In genomic region chr17:34584805-34585416, GRCh38 we compare ENCODE assay signal across 9 cellular contexts. TPM values are rescaled to one million over a fixed set of nuclear protein-coding genes. Genes with fewer than 3 reads are reported as not detected.
DNase-seq lines count a peak whose midpoint lies in the region; ATAC-seq and TF ChIP-seq lines count a peak whose summit lies in the region.
"Had no signal": no experiment of that assay in that cellular context is flagged by ENCODE, and none has a peak within 500 bp of the region (broad histone marks: within the 10 kb centered on the region; RNA-seq: fewer than 3 reads in every experiment).

No MANE protein-coding gene starts in this region.

- H3K36me3 Mint-ChIP-seq in osteocyte (ENCODE audit: unreplicated experiment) = no peaks in the 10 kb centered on the region

- H3K27me3 Mint-ChIP-seq in osteocyte (ENCODE audit: unreplicated experiment) = peaks cover 68% of the 10 kb centered on the region

- ATAC-seq in GM18907 (IDR thresholded peaks at IDR 0.05; ENCODE audit: unreplicated experiment) (no peak), HG03571 (IDR thresholded peaks at IDR 0.05; ENCODE audit: unreplicated experiment) (no peak)

- TF ChIP-seq CTCF in cardiac fibroblast (IDR thresholded peaks at IDR 0.05; ENCODE audit: low read depth, low read length) = no peak
- TF ChIP-seq CTCF in osteocyte (IDR thresholded peaks at IDR 0.05) = peak; percentile 16

- peaks cover 4% of the 10 kb centered on the region for H3K4me1 Mint-ChIP-seq in osteocyte (ENCODE audit: unreplicated experiment)

- H3K4me3 ChIP-seq in cardiac fibroblast (replicated peaks in 1 of 2; ENCODE audit: low read depth in 2 of 2, low read length in 2 of 2) = no peak overlapping the region

- H3K9me3 Mint-ChIP-seq in osteocyte (ENCODE audit: unreplicated experiment) = no peaks in the 10 kb centered on the region

- no peak overlapping the region for H3K27ac Mint-ChIP-seq in osteocyte (ENCODE audit: unreplicated experiment)

- no peak overlapping the region for H3K4me3 Mint-ChIP-seq in osteocyte (ENCODE audit: unreplicated experiment)

- DNase-seq in NCI-H1417 (lab: John Stamatoyannopoulos, UW) = peak; percentile 15 to 73 (median 41)
- DNase-seq in NCI-H1417 treated with DMSO at 0.1 percent for 48 hours (lab: John Stamatoyannopoulos, UW) = no peak
- DNase-seq in NCI-H1436 treated with DMSO at 0.1 percent for 48 hours (lab: John Stamatoyannopoulos, UW) = peak; percentile 24
- DNase-seq in cardiac fibroblast (ENCODE audit: low read depth in 2 of 2) = peak; percentile 20 to 30
- no peak for DNase-seq in osteocyte (ENCODE audit: extremely low spot score, unreplicated experiment)
- DNase-seq in stimulated activated CD8-positive, alpha-beta memory T cell treated with anti-CD3 and anti-CD28 coated beads, Interleukin-4, amount 100 ng/mL, for 48 hours = no peak

RNA-seq across cellular contexts. Expression of gene TMEM132E, which starts 5.5 kb away (rescaled TPM):
- total RNA-seq in osteocyte = not detected in 2 replicates
- total RNA-seq: dermis microvascular lymphatic vessel endothelial cell had no signal

Comparison
In these comparisons a context has a peak if more than half of its experiments do, and no peak if none do; other contexts are left out.
1. DNase-seq: peak in NCI-H1417 (3 of 3), NCI-H1436 treated with DMSO at 0.1 percent for 48 hours (single experiment) and cardiac fibroblast (2 of 2); none in NCI-H1417 treated with DMSO at 0.1 percent for 48 hours (single experiment), osteocyte (single experiment) and stimulated activated CD8-positive, alpha-beta memory T cell treated with anti-CD3 and anti-CD28 coated beads, Interleukin-4, amount 100 ng/mL, for 48 hours (single experiment).